Comparison of ENCODE assay signal across 8 cellular contexts in the genomic region with DNA sequence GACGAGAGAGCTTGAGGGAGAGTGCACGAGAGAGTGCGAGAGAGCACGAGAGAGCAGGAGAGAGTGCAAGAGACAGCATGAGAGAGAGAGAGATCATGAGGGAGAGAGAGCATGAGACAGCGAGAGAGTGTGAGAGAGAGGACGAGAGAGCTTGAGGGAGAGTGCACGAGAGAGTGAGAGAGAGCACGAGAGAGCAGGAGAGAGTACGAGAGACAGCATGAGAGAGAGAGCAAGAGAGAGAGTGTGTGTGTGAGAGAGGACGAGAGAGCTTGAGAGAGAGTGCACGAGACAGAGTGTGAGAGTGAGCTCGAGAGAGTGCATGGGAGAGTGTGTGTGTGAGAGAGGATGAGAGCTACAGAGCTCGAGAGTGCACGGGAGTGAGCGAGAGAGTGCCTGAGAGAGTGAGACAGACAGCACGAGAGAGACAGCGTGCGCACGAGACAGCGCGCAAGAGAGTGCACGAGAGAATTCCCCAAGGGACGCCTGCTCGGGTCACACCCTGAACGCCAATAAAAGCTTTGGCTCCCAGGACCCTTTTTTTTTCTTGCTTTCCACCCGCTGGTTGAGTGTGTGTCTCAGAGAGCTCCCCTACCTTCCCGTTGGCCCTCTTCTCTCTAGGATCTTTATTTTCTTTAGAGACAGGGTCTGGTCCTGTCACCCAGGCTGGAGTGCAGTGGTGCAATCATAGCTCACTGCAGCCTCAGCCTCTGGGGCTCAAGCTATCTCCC. TPM values are rescaled to one million over a fixed set of nuclear protein-coding genes. Genes with fewer than 3 reads are reported as not detected.
DNase-seq lines count a peak whose midpoint lies in the region; ATAC-seq and FAIRE-seq lines count a peak whose summit lies in the region.
"Had no signal": no experiment of that assay in that cellular context is flagged by ENCODE, and none has a peak within 500 bp of the region (broad histone marks: within the 10 kb centered on the region; RNA-seq: fewer than 3 reads in every experiment).

No MANE protein-coding gene starts in this region.

- no peak overlapping the region for H3K14ac ChIP-seq in trophoblast cell (ENCODE audit: low read length)

- no peak overlapping the region for H2BK5ac ChIP-seq in trophoblast cell (ENCODE audit: low read depth, low read length, poor library complexity)

- H3K4ac ChIP-seq in trophoblast cell (ENCODE audit: low read depth, low read length) = no peak overlapping the region

- H2AK5ac ChIP-seq in trophoblast cell (ENCODE audit: low read length) = no peak overlapping the region

- H2BK12ac ChIP-seq in trophoblast cell (ENCODE audit: low read length) = no peak overlapping the region

- no peaks in the 10 kb centered on the region for H3K79me2 ChIP-seq in trophoblast cell (ENCODE audit: control insufficient read depth, insufficient read depth, low read length, poor library complexity)

- H3K27ac ChIP-seq in trophoblast cell (ENCODE audit: low read depth, low read length) = no peak overlapping the region
- H3K27ac ChIP-seq: sigmoid colon had no signal

- no peaks in the 10 kb centered on the region for H3K4me1 ChIP-seq in trophoblast cell (ENCODE audit: control insufficient read depth in 1 of 2, insufficient read depth in 2 of 2, low read length in 2 of 2)

- H3K23ac ChIP-seq in trophoblast cell (ENCODE audit: low read length) = peak overlapping the region; percentile 0

- no peak for ATAC-seq in effector memory CD8-positive, alpha-beta T cell (replicated peaks)
- no peak for ATAC-seq in HG02588 (IDR thresholded peaks at IDR 0.05; ENCODE audit: unreplicated experiment)
- no peak for ATAC-seq in GM19351 (IDR thresholded peaks at IDR 0.05; ENCODE audit: unreplicated experiment)

- H3K4me3 ChIP-seq in trophoblast cell (ENCODE audit: low read depth, low read length) = no peak overlapping the region
- H3K4me3 ChIP-seq: sigmoid colon had no signal

- H3K9me3 ChIP-seq in trophoblast cell (ENCODE audit: insufficient read depth, low read depth, low read length) = no peaks in the 10 kb centered on the region
- H3K9me3 ChIP-seq: sigmoid colon had no signal

- peaks cover 47% of the 10 kb centered on the region for H3K27me3 ChIP-seq in trophoblast cell (ENCODE audit: insufficient read depth, low read length)

- no peaks in the 10 kb centered on the region for H3K9me3 Mint-ChIP-seq in effector memory CD8-positive, alpha-beta T cell

- peak overlapping the region; percentile 0 to 59 for H3K27ac Mint-ChIP-seq in effector memory CD8-positive, alpha-beta T cell

- peak overlapping the region; percentile 38 to 97 for H3K4me3 Mint-ChIP-seq in effector memory CD8-positive, alpha-beta T cell

- H3K79me1 ChIP-seq in trophoblast cell (ENCODE audit: low read length) = no peaks in the 10 kb centered on the region

- H3K4me2 ChIP-seq in trophoblast cell (ENCODE audit: low read length) = no peak overlapping the region

- no peak overlapping the region for H2AFZ ChIP-seq in trophoblast cell (ENCODE audit: insufficient read depth, low read length, poor library complexity)

- no peak overlapping the region for H4K8ac ChIP-seq in trophoblast cell (ENCODE audit: low read depth, low read length)

- no peak overlapping the region for H2BK120ac ChIP-seq in trophoblast cell (ENCODE audit: insufficient read depth, low read length, poor library complexity)

- H3K9ac ChIP-seq in trophoblast cell (ENCODE audit: low read length) = no peak overlapping the region

- H4K12ac ChIP-seq in trophoblast cell (ENCODE audit: low read depth, low read length) = no peak overlapping the region

- H3K36me3 Mint-ChIP-seq in effector memory CD8-positive, alpha-beta T cell (ENCODE audit: insufficient read depth) = peaks cover 12% of the 10 kb centered on the region

- H4K91ac ChIP-seq in trophoblast cell (ENCODE audit: low read depth, low read length) = no peak overlapping the region

- WGBS in trophoblast cell (ENCODE audit: extremely low coverage, insufficient coverage, insufficient read length) = no CpG with 5 or more reads among the region's 27 CpGs

- H3K36me3 ChIP-seq in trophoblast cell (ENCODE audit: control insufficient read depth in 1 of 2, insufficient read depth in 2 of 2, low read length in 2 of 2) = no peaks in the 10 kb centered on the region
- H3K36me3 ChIP-seq: sigmoid colon had no signal

- peaks cover 33 to 46% of the 10 kb centered on the region in 2 donors for H3K4me1 Mint-ChIP-seq in effector memory CD8-positive, alpha-beta T cell (ENCODE audit: low read depth in 2 of 2)

- FAIRE-seq in GM18507 (lab: Jason Lieb, UNC) = peak; percentile 94

- H3K18ac ChIP-seq in trophoblast cell (ENCODE audit: low read length) = no peak overlapping the region

- peaks cover 20 to 47% of the 10 kb centered on the region in 2 donors for H3K27me3 Mint-ChIP-seq in effector memory CD8-positive, alpha-beta T cell

- no peak for DNase-seq in GM18507 (ENCODE audit: extremely low spot score, insufficient read length, low read depth)
- peak; percentile 91 for DNase-seq in NAMALWA (ENCODE audit: low spot score)
- DNase-seq in effector memory CD8-positive, alpha-beta T cell = no peak
- DNase-seq in trophoblast cell = no peak
- no peak for DNase-seq in NCI-H82 treated with DMSO at 0.1 percent for 48 hours (lab: John Stamatoyannopoulos, UW; ENCODE audit: unreplicated experiment)
- DNase-seq: sigmoid colon had no signal

RNA-seq across cellular contexts. Expression of gene CD70, which starts 3.7 kb away (rescaled TPM):
- polyA plus RNA-seq in trophoblast cell (2013) = not detected in 2 replicates

RNA-seq across cellular contexts. Expression of gene TNFSF9, which starts 56.4 kb away (rescaled TPM):
- polyA plus RNA-seq in trophoblast cell (2013) = 0.70 and 0.87 TPM in 2 replicates
